Comparison of ENCODE assay signal across 9 cellular contexts in the genomic region with DNA sequence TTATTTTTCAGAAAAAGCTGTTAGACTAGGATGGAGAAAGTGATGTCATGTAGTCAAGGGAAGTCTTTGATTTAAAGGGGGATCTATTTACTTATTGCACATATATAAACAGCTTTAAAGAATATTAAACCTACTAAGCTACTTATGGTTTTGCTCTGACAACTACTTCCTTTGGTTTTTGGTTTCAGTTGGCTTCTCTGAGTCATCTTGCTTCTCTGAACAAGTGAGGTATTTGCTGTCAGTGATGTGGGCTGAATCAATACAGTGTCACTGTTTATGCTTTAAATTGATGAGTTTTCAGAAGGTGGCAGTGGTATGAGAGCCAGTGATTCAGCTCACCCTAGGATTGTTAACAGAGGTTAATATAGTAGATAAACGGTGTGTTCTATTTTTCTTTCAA.
A peak's percentile ranks its signal among the peaks of the same experiment; 100 is the strongest.
DNase-seq lines count a peak whose midpoint lies in the region; ATAC-seq and TF ChIP-seq lines count a peak whose summit lies in the region.
"Had no signal": no experiment of that assay in that cellular context is flagged by ENCODE, and none has a peak within 500 bp of the region (broad histone marks: within the 10 kb centered on the region; RNA-seq: fewer than 3 reads in every experiment).

No MANE protein-coding gene starts in this region.

- TF ChIP-seq CTCF in astrocyte of the spinal cord (IDR thresholded peaks at IDR 0.05; ENCODE audit: low read depth, low read length) (no peak), hepatocyte (IDR thresholded peaks at IDR 0.05; ENCODE audit: poor library complexity) (no peak), ovary (IDR thresholded peaks at IDR 0.05) (no peak)

- H3K27me3 ChIP-seq in hepatocyte = no peaks in the 10 kb centered on the region
- no peaks in the 10 kb centered on the region for H3K27me3 ChIP-seq in ovary
- H3K27me3 ChIP-seq: cardiac muscle cell had no signal

- H3K9me3 ChIP-seq in hepatocyte (ENCODE audit: low read depth) = no peaks in the 10 kb centered on the region
- H3K9me3 ChIP-seq in ovary = no peaks in the 10 kb centered on the region

- ATAC-seq in GM19452 (IDR thresholded peaks at IDR 0.05; ENCODE audit: unreplicated experiment) = peak; percentile 98
- ATAC-seq in HG03342 (IDR thresholded peaks at IDR 0.05; ENCODE audit: unreplicated experiment) = peak; percentile 99

- no peaks in the 10 kb centered on the region for H3K9me2 ChIP-seq in hepatocyte (replicated peaks; ENCODE audit: insufficient read depth)

- H3K4me3 ChIP-seq in astrocyte of the spinal cord (ENCODE audit: low read depth, low read length) (no peak overlapping the region), hepatocyte (no peak overlapping the region), ovary (no peak overlapping the region)
- H3K4me3 ChIP-seq: cardiac muscle cell had no signal

- H3K36me3 ChIP-seq in hepatocyte (replicated peaks; ENCODE audit: insufficient read depth, low read depth) (no peaks in the 10 kb centered on the region), ovary (no peaks in the 10 kb centered on the region)
- H3K36me3 ChIP-seq: cardiac muscle cell had no signal

- H3K4me2 ChIP-seq in hepatocyte = no peak overlapping the region

- no peaks in the 10 kb centered on the region for H4K20me1 ChIP-seq in hepatocyte (ENCODE audit: insufficient read depth, poor library complexity, severe bottlenecking)

- TF ChIP-seq POLR2A in ovary (IDR thresholded peaks at IDR 0.05) = no peak

- no peak overlapping the region for H3K27ac ChIP-seq in hepatocyte
- no peak overlapping the region for H3K27ac ChIP-seq in ovary
- H3K27ac ChIP-seq: cardiac muscle cell had no signal

- H3K79me2 ChIP-seq in hepatocyte = no peaks in the 10 kb centered on the region

- H2AFZ ChIP-seq in hepatocyte = no peak overlapping the region

- 90% methylated on average over 1 of the region's 1 CpG for WGBS in hepatocyte (ENCODE audit: low lambda C conversion rate, missing lambda C conversion rate)
- WGBS in ovary, 3 donors = 75 to 83% (median 80%) methylated on average over 1 of the region's 1 CpG

- DNase-seq in COLO829 (ENCODE audit: low spot score) = peak; percentile 53
- DNase-seq in astrocyte of the spinal cord (ENCODE audit: low read depth, low spot score) = peak; percentile 77
- DNase-seq in hepatocyte (ENCODE audit: low spot score) = no peak
- no peak for DNase-seq in NCI-H748 (lab: John Stamatoyannopoulos, UW; ENCODE audit: unreplicated experiment)
- DNase-seq in ovary = no peak
- no peak for DNase-seq in stimulated activated CD4-positive, alpha-beta T cell treated with anti-CD3 and anti-CD28 coated beads, Interleukin-12 subunit alpha, Interleukin-12 subunit beta, amount 100 ng/mL, for 4 hours

- H3K4me1 ChIP-seq in hepatocyte (ENCODE audit: insufficient read depth) = no peaks in the 10 kb centered on the region
- no peaks in the 10 kb centered on the region for H3K4me1 ChIP-seq in ovary (ENCODE audit: insufficient read depth)

- intact Hi-C loops in ovary (cut with DNase I) = no loop called here

- no peak for TF ChIP-seq EP300 in ovary (IDR thresholded peaks at IDR 0.05)

- in situ Hi-C loops in astrocyte of the spinal cord (cut with HindIII; ENCODE audit: low sequenced_read_pairs) = no loop called here

Comparison
In these comparisons a context has a peak if more than half of its experiments do, and no peak if none do; other contexts are left out.
1. DNase-seq: peak in COLO829 (single experiment) and astrocyte of the spinal cord (single experiment); none in hepatocyte (single experiment), NCI-H748 (single experiment), ovary (0 of 5) and stimulated activated CD4-positive, alpha-beta T cell treated with anti-CD3 and anti-CD28 coated beads, Interleukin-12 subunit alpha, Interleukin-12 subunit beta, amount 100 ng/mL, for 4 hours (single experiment).